Comparison of ENCODE assay signal across 11 cellular contexts in genomic region chr6:119720160-119720559, GRCh38.
A peak's percentile ranks its signal among the peaks of the same experiment; 100 is the strongest.
DNase-seq lines count a peak whose midpoint lies in the region; ATAC-seq lines count a peak whose summit lies in the region.
"Had no signal": no experiment of that assay in that cellular context is flagged by ENCODE, and none has a peak within 500 bp of the region (broad histone marks: within the 10 kb centered on the region; RNA-seq: fewer than 3 reads in every experiment).

No MANE protein-coding gene starts in this region.

- DNase-seq in G401 (ENCODE audit: low spot score) (peak; percentile 17), SW480 (ENCODE audit: low spot score) (peak; percentile 5), iPS-NIHi11 (ENCODE audit: low spot score) (peak; percentile 7), pons (ENCODE audit: low spot score) (no peak), MG63 (no peak)
- DNase-seq: activated CD8-positive, alpha-beta memory T cell treated with anti-CD3 and anti-CD28 coated beads, Interleukin-2, amount 10 ng/mL, durations not matched to agents 7 days and 5 days; DMS153; NCI-H1092 treated with DMSO at 0.1 percent for 48 hours; upper lobe of right lung had no signal

- H3K27me3 ChIP-seq in MG63: no peaks in the 10 kb centered on the region
- H3K27me3 ChIP-seq: upper lobe of right lung had no signal

- ATAC-seq in HG03175 (IDR thresholded peaks at IDR 0.05; ENCODE audit: unreplicated experiment) (peak; percentile 69), HG02571 (IDR thresholded peaks at IDR 0.05; ENCODE audit: unreplicated experiment) (no peak)
- ATAC-seq: activated CD8-positive, alpha-beta memory T cell treated with anti-CD3 and anti-CD28 coated beads, Interleukin-2, amount 10 ng/mL, durations not matched to agents 7 days and 5 days; upper lobe of right lung had no signal

- H3K36me3 ChIP-seq in MG63: no peaks in the 10 kb centered on the region
- H3K36me3 ChIP-seq: upper lobe of right lung had no signal

- in situ Hi-C loops in G401 (cut with HindIII; ENCODE audit: low sequenced_read_pairs): no loop called here

- no peak overlapping the region for H3K4me3 ChIP-seq in MG63
- H3K4me3 ChIP-seq: upper lobe of right lung had no signal

- no peaks in the 10 kb centered on the region for H3K9me3 ChIP-seq in MG63
- H3K9me3 ChIP-seq: upper lobe of right lung had no signal

Comparison
In these comparisons a context has a peak if more than half of its experiments do, and no peak if none do; other contexts are left out.
1. DNase-seq: peak in G401 (single experiment), SW480 (single experiment) and iPS-NIHi11 (single experiment); none in pons (single experiment) and MG63 (single experiment).